Comparison of ENCODE assay signal across 38 cellular contexts in genomic region chr2:172751564-172751963, GRCh38. TPM values are rescaled to one million over a fixed set of nuclear protein-coding genes. Genes with fewer than 3 reads are reported as not detected.
"Had no signal": no experiment of that assay in that cellular context is flagged by ENCODE, and none has a peak within 500 bp of the region (broad histone marks: within the 10 kb centered on the region; RNA-seq: fewer than 3 reads in every experiment).

No MANE protein-coding gene starts in this region.

- H3K4me1 ChIP-seq: adrenal gland, body of pancreas, breast epithelium had no signal

- H3K36me3 Mint-ChIP-seq: activated CD4-positive, alpha-beta memory T cell treated with anti-CD3 and anti-CD28 coated beads for 36 hours; activated naive CD8-positive, alpha-beta T cell treated with anti-CD3 and anti-CD28 coated beads for 36 hours had no signal

- H3K36me3 ChIP-seq: adrenal gland, brain microvascular endothelial cell, breast epithelium, WERI-Rb-1 had no signal

- H3K9me3 ChIP-seq: adrenal gland, body of pancreas, breast epithelium had no signal

- FAIRE-seq: astrocyte had no signal

- H3K27ac ChIP-seq: adrenal gland, body of pancreas, brain microvascular endothelial cell, breast epithelium, WERI-Rb-1 had no signal

- H3K4me1 Mint-ChIP-seq: activated CD4-positive, alpha-beta T cell treated with anti-CD3 and anti-CD28 coated beads, Interleukin-2, amount 10 ng/mL, durations not matched to agents 24 days and 14 days; activated naive CD8-positive, alpha-beta T cell treated with anti-CD3 and anti-CD28 coated beads for 36 hours; activated T-helper 17 cell treated with anti-CD3 and anti-CD28 coated beads, Interleukin-2, amount 50 U/mL, for 72 hours had no signal

- DNase-seq: activated CD4-positive, alpha-beta memory T cell treated with anti-CD3 and anti-CD28 coated beads for 36 hours; activated CD4-positive, alpha-beta T cell treated with anti-CD3 and anti-CD28 coated beads for 4 hours; activated CD4-positive, alpha-beta T cell treated with anti-CD3 and anti-CD28 coated beads, Interleukin-2, amount 10 ng/mL, durations not matched to agents 24 days and 14 days; activated CD4-positive, alpha-beta T cell treated with anti-CD3 and anti-CD28 coated beads, Interleukin-2, amount 50 U/mL, for 1 hour; activated CD4-positive, alpha-beta T cell treated with anti-CD3 and anti-CD28 coated beads, Interleukin-2, amount 50 U/mL, for 4 hours; activated CD4-positive, CD25-positive, alpha-beta regulatory T cell; activated CD8-positive, alpha-beta memory T cell treated with anti-CD3 and anti-CD28 coated beads, Interleukin-2, amount 50 U/mL, for 4 hours; activated CD8-positive, alpha-beta T cell treated with anti-CD3 and anti-CD28 coated beads for 36 hours; activated effector memory CD4-positive, alpha-beta T cell treated with anti-CD3 and anti-CD28 coated beads, Interleukin-2, amount 50 U/mL, for 16 hours; activated gamma-delta T cell treated with Interleukin-2 at 50 U/mL for 16 hours; activated naive CD4-positive, alpha-beta T cell; activated naive CD4-positive, alpha-beta T cell treated with anti-CD3 and anti-CD28 coated beads for 36 hours; activated naive CD4-positive, alpha-beta T cell treated with anti-CD3 and anti-CD28 coated beads, Interleukin-2, amount 50 U/mL, for 16 hours; activated naive CD8-positive, alpha-beta T cell treated with anti-CD3 and anti-CD28 coated beads for 36 hours; activated T-cell treated with anti-CD3 and anti-CD28 coated beads for 4 hours; activated T-cell treated with anti-CD3 and anti-CD28 coated beads, Interleukin-2, amount 50 U/mL, for 1 hour; activated T-cell treated with anti-CD3 and anti-CD28 coated beads, Interleukin-2, amount 50 U/mL, for 4 hours; activated T-cell treated with anti-CD3 and anti-CD28 coated beads, Interleukin-2, amount 50 U/mL, for 72 hours; adrenal gland; amniotic stem cell; aorta; body of pancreas; brain microvascular endothelial cell; central memory CD4-positive, alpha-beta T cell; T-helper 1 cell; T-helper 2 cell; T-helper 9 cell; WERI-Rb-1 had no signal

- H3K4me3 Mint-ChIP-seq: activated CD4-positive, alpha-beta memory T cell treated with anti-CD3 and anti-CD28 coated beads for 36 hours; activated CD4-positive, alpha-beta T cell treated with anti-CD3 and anti-CD28 coated beads, Interleukin-2, amount 10 ng/mL, durations not matched to agents 24 days and 14 days; activated CD8-positive, alpha-beta T cell treated with anti-CD3 and anti-CD28 coated beads for 36 hours; activated naive CD4-positive, alpha-beta T cell treated with anti-CD3 and anti-CD28 coated beads for 36 hours; activated naive CD8-positive, alpha-beta T cell treated with anti-CD3 and anti-CD28 coated beads for 36 hours; activated T-cell treated with anti-CD3 and anti-CD28 coated beads, Interleukin-2, amount 50 U/mL, for 4 hours; activated T-cell treated with anti-CD3 and anti-CD28 coated beads, Interleukin-2, amount 50 U/mL, for 72 hours; activated T-helper 1 cell treated with anti-CD3 and anti-CD28 coated beads, Interleukin-12 subunit alpha, Interleukin-12 subunit beta, Interleukin-2, Interleukin-4 antibody, amounts not matched to agents 30 ng/mL and 10 ng/mL and 1 ng/mL, durations not matched to agents 14 hours and 24 hours and 36 hours; activated T-helper 17 cell treated with anti-CD3 and anti-CD28 coated beads, Interleukin-2, amount 50 U/mL, for 72 hours; T-helper 1 cell treated with Interleukin-12 subunit alpha and Interleukin-12 subunit beta and Interleukin-4 antibody, amounts not matched to agents 30 μg/mL and 1 μg/mL, for 36 hours; T-helper 2 cell treated with Interferon-gamma antibody and Interleukin-4, amounts not matched to agents 5 μg/mL and 100 μg/mL, for 36 hours; WTC11 had no signal

- H3K27me3 Mint-ChIP-seq: activated CD8-positive, alpha-beta T cell treated with anti-CD3 and anti-CD28 coated beads for 36 hours; activated naive CD8-positive, alpha-beta T cell treated with anti-CD3 and anti-CD28 coated beads for 36 hours had no signal

- H3K27ac Mint-ChIP-seq: activated CD4-positive, alpha-beta memory T cell treated with anti-CD3 and anti-CD28 coated beads for 36 hours; activated CD4-positive, alpha-beta T cell treated with anti-CD3 and anti-CD28 coated beads, Interleukin-2, amount 10 ng/mL, durations not matched to agents 24 days and 14 days; activated CD8-positive, alpha-beta T cell treated with anti-CD3 and anti-CD28 coated beads for 36 hours; activated naive CD4-positive, alpha-beta T cell treated with anti-CD3 and anti-CD28 coated beads for 36 hours; activated naive CD4-positive, alpha-beta T cell treated with anti-CD3 and anti-CD28 coated beads, Interleukin-2, amount 50 U/mL, for 72 hours; activated naive CD8-positive, alpha-beta T cell treated with anti-CD3 and anti-CD28 coated beads for 36 hours; activated T-cell treated with anti-CD3 and anti-CD28 coated beads, Interleukin-2, amount 50 U/mL, for 72 hours; activated T-helper 1 cell treated with anti-CD3 and anti-CD28 coated beads, Interleukin-12 subunit alpha, Interleukin-12 subunit beta, Interleukin-2, Interleukin-4 antibody, amounts not matched to agents 30 ng/mL and 10 ng/mL and 1 ng/mL, durations not matched to agents 14 hours and 24 hours and 36 hours; activated T-helper 17 cell treated with anti-CD3 and anti-CD28 coated beads, Interleukin-2, amount 50 U/mL, for 72 hours; T-helper 1 cell treated with Interleukin-12 subunit alpha and Interleukin-12 subunit beta and Interleukin-4 antibody, amounts not matched to agents 30 μg/mL and 1 μg/mL, for 36 hours; T-helper 2 cell treated with Interferon-gamma antibody and Interleukin-4, amounts not matched to agents 5 μg/mL and 100 μg/mL, for 36 hours; WTC11 had no signal

- ATAC-seq: activated CD4-positive, CD25-positive, alpha-beta regulatory T cell treated with anti-CD3 and anti-CD28 coated beads, Interleukin-2, amount 50 U/mL, for 24 hours; activated CD8-positive, alpha-beta T cell treated with anti-CD3 and anti-CD28 coated beads for 36 hours; activated naive CD4-positive, alpha-beta T cell treated with anti-CD3 and anti-CD28 coated beads, Interleukin-2, amount 50 U/mL, for 72 hours; activated T-cell treated with anti-CD3 and anti-CD28 coated beads, Interleukin-2, amount 50 U/mL, for 4 hours; activated T-cell treated with anti-CD3 and anti-CD28 coated beads, Interleukin-2, amount 50 U/mL, for 72 hours; activated T-helper 17 cell treated with anti-CD3 and anti-CD28 coated beads, Interleukin-2, amount 50 U/mL, for 72 hours; body of pancreas; WTC11 had no signal

- H3K27me3 ChIP-seq: body of pancreas, brain microvascular endothelial cell, breast epithelium had no signal

- H3K4me3 ChIP-seq: adrenal gland, body of pancreas, breast epithelium had no signal

- H3K9me3 Mint-ChIP-seq: activated CD4-positive, alpha-beta memory T cell treated with anti-CD3 and anti-CD28 coated beads for 36 hours; activated CD4-positive, alpha-beta T cell treated with anti-CD3 and anti-CD28 coated beads, Interleukin-2, amount 10 ng/mL, durations not matched to agents 24 days and 14 days; activated CD8-positive, alpha-beta T cell treated with anti-CD3 and anti-CD28 coated beads for 36 hours; activated naive CD4-positive, alpha-beta T cell treated with anti-CD3 and anti-CD28 coated beads for 36 hours; activated naive CD4-positive, alpha-beta T cell treated with anti-CD3 and anti-CD28 coated beads, Interleukin-2, amount 50 U/mL, for 72 hours; activated naive CD8-positive, alpha-beta T cell treated with anti-CD3 and anti-CD28 coated beads for 36 hours; activated T-cell treated with anti-CD3 and anti-CD28 coated beads, Interleukin-2, amount 50 U/mL, for 4 hours; activated T-cell treated with anti-CD3 and anti-CD28 coated beads, Interleukin-2, amount 50 U/mL, for 72 hours; activated T-helper 1 cell treated with anti-CD3 and anti-CD28 coated beads, Interleukin-12 subunit alpha, Interleukin-12 subunit beta, Interleukin-2, Interleukin-4 antibody, amounts not matched to agents 30 ng/mL and 10 ng/mL and 1 ng/mL, durations not matched to agents 14 hours and 24 hours and 36 hours; activated T-helper 17 cell treated with anti-CD3 and anti-CD28 coated beads, Interleukin-2, amount 50 U/mL, for 72 hours; T-helper 1 cell treated with Interleukin-12 subunit alpha and Interleukin-12 subunit beta and Interleukin-4 antibody, amounts not matched to agents 30 μg/mL and 1 μg/mL, for 36 hours; T-helper 2 cell treated with Interferon-gamma antibody and Interleukin-4, amounts not matched to agents 5 μg/mL and 100 μg/mL, for 36 hours had no signal

RNA-seq across cellular contexts. Expression of gene RAPGEF4, which starts 15.9 kb away (rescaled TPM):
- total RNA-seq: activated CD8-positive, alpha-beta memory T cell treated with anti-CD3 and anti-CD28 coated beads for 36 hours had no signal
